In genomic region chr1:213393860-213394259, GRCh38 we compare ENCODE assay signal across 1 cellular context.
A peak's percentile ranks its signal among the peaks of the same experiment; 100 is the strongest.
TF ChIP-seq lines count a peak whose summit lies in the region.

No MANE protein-coding gene starts in this region.

TF ChIP-seq in HepG2, 621 proteins besides CTCF, POLR2A, EP300 and RAD21 (continued from another document):
- TF ChIP-seq GMEB1 (CRISPR knock-in tag; IDR thresholded peaks at IDR 0.05; ENCODE audit: borderline replicate concordance), result no peak
- TF ChIP-seq MBD4 (IDR thresholded peaks at IDR 0.05; ENCODE audit: borderline replicate concordance, low read length), result no peak
- TF ChIP-seq MXI1 (IDR thresholded peaks at IDR 0.05; ENCODE audit: borderline replicate concordance, low read depth, low read length), result peak; percentile 61; the same call in 1 of the 3 replicates
- no peak for TF ChIP-seq ZNF230 (CRISPR knock-in tag; IDR thresholded peaks at IDR 0.05)
- TF ChIP-seq ZNF737 (CRISPR knock-in tag; IDR thresholded peaks at IDR 0.05; ENCODE audit: borderline replicate concordance), result no peak
- TF ChIP-seq FOXA1 (IDR thresholded peaks at IDR 0.05), result no peak
- peak; percentile 87 for TF ChIP-seq FOXA1 (CRISPR knock-in tag; IDR thresholded peaks at IDR 0.05)
- no peak for TF ChIP-seq ZNF362 (CRISPR knock-in tag; IDR thresholded peaks at IDR 0.05; ENCODE audit: borderline replicate concordance)
- no peak for TF ChIP-seq ZNF275 (CRISPR knock-in tag; IDR thresholded peaks at IDR 0.05; ENCODE audit: borderline replicate concordance)
- no peak for TF ChIP-seq GPBP1L1 (CRISPR knock-in tag; IDR thresholded peaks at IDR 0.05)
- TF ChIP-seq ZNF570 (CRISPR knock-in tag; IDR thresholded peaks at IDR 0.05; ENCODE audit: borderline replicate concordance), result no peak
- no peak for TF ChIP-seq ZNF580 (CRISPR knock-in tag; IDR thresholded peaks at IDR 0.05; ENCODE audit: borderline replicate concordance, low read depth)
- TF ChIP-seq ZNF44 (CRISPR knock-in tag; IDR thresholded peaks at IDR 0.05), result no peak
- no peak for TF ChIP-seq ZNF253 (CRISPR knock-in tag; IDR thresholded peaks at IDR 0.05; ENCODE audit: borderline replicate concordance)
- TF ChIP-seq ZBTB4 (CRISPR knock-in tag; IDR thresholded peaks at IDR 0.05; ENCODE audit: borderline replicate concordance), result peak; percentile 55; the same call in 1 of the 2 replicates
- TF ChIP-seq ZNF660 (CRISPR knock-in tag; IDR thresholded peaks at IDR 0.05; ENCODE audit: borderline replicate concordance, low read depth), result no peak
- TF ChIP-seq ZNF563 (CRISPR knock-in tag; IDR thresholded peaks at IDR 0.05), result no peak
- TF ChIP-seq ZNF503 (CRISPR knock-in tag; IDR thresholded peaks at IDR 0.05), result no peak
- TF ChIP-seq BRCA1 (CRISPR knock-in tag; IDR thresholded peaks at IDR 0.05), result no peak
- TF ChIP-seq ZNF282 (IDR thresholded peaks at IDR 0.05; ENCODE audit: partially characterized antibody), result no peak
- TF ChIP-seq GZF1 (CRISPR knock-in tag; IDR thresholded peaks at IDR 0.05), result no peak
- TF ChIP-seq TOE1 (CRISPR knock-in tag; IDR thresholded peaks at IDR 0.05), result no peak
